Comparison of ENCODE assay signal across 9 cellular contexts in the genomic region with DNA sequence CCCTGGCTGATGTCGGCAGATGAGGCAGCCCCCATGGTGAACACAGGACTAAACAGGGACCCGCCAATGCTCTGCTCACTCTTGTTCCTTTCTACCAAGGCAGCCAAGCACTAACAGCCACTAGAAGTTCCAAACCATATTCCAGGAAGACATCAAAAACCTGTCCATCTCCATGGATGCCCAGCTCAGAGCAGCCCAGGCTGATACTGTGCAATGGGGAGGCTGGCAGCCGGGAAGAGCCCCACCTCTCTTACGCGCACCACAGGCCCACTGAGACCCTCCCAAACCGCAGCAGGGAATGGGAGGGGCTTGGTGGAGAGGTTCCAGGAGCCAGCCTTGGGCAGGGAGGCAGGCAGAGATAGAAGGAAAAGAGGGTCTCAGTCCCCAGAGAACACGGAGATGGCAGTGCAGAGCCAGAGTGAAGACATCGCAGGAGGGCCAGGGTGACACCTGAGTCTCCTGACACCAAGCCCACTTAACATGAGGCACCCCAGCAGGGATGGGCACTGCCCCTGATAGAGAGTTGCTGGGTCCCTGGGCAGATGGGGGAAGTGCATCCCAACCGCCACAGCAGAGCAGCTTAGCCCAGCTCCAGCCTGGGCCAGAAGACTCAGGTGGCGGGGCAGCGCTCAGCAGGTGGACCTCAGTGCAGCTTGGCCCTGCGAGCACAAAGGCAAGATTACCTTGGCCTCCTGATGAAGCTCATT. TPM values are rescaled to one million over a fixed set of nuclear protein-coding genes. Genes with fewer than 3 reads are reported as not detected.
DNase-seq lines count a peak whose midpoint lies in the region; ATAC-seq and TF ChIP-seq lines count a peak whose summit lies in the region.
"Had no signal": no experiment of that assay in that cellular context is flagged by ENCODE, and none has a peak within 500 bp of the region (broad histone marks: within the 10 kb centered on the region; RNA-seq: fewer than 3 reads in every experiment).

No MANE protein-coding gene starts in this region.

- TF ChIP-seq EP300 in suprapubic skin (IDR thresholded peaks at IDR 0.05): no peak

- H3K27me3 ChIP-seq in suprapubic skin: no peaks in the 10 kb centered on the region

- no peak for ATAC-seq in GM18505 (IDR thresholded peaks at IDR 0.05; ENCODE audit: unreplicated experiment)

- TF ChIP-seq POLR2A in suprapubic skin (IDR thresholded peaks at IDR 0.05): no peak
- no peak for TF ChIP-seq POLR2A in GM18505 (IDR thresholded peaks at IDR 0.05; ENCODE audit: borderline replicate concordance, extremely low read depth, insufficient read depth, insufficient read length)

- H3K9me3 ChIP-seq in suprapubic skin: no peaks in the 10 kb centered on the region

- no peak overlapping the region for H3K27ac ChIP-seq in suprapubic skin
- H3K27ac ChIP-seq: VCaP had no signal

- no peak for TF ChIP-seq CTCF in suprapubic skin (IDR thresholded peaks at IDR 0.05)

- no peaks in the 10 kb centered on the region for H3K36me3 ChIP-seq in suprapubic skin

- H3K4me3 ChIP-seq in suprapubic skin: peak overlapping the region; percentile 70

- DNase-seq in activated effector memory CD4-positive, alpha-beta T cell treated with anti-CD3 and anti-CD28 coated beads, Interleukin-2, amount 50 U/mL, for 16 hours: peak; percentile 53
- no peak for DNase-seq in activated effector memory CD4-positive, alpha-beta T cell treated with Interleukin-2 at 50 U/mL for 16 hours
- DNase-seq in activated CD8-positive, alpha-beta memory T cell treated with anti-CD3 and anti-CD28 coated beads, Interleukin-2, amount 50 U/mL, for 48 hours: peak; percentile 47
- DNase-seq in iPS-NIHi11 (ENCODE audit: low spot score) (peak; percentile 19), suprapubic skin (ENCODE audit: low spot score in 2 of 2) (peak; percentile 51 to 68), NOMO-1 treated with dmso at 0.1 percent for 144 hours (lab: John Stamatoyannopoulos, UW; ENCODE audit: unreplicated experiment) (no peak)
- no peak for DNase-seq in NK-92 treated with Interleukin-12 subunit alpha and Interleukin-12 subunit beta, amount 100 ng/mL, for 24 hours (lab: John Stamatoyannopoulos, UW)

- WGBS in suprapubic skin: 60% methylated on average over 5 of the region's 12 CpGs

- peaks cover 78% of the 10 kb centered on the region for H3K4me1 ChIP-seq in suprapubic skin

RNA-seq across cellular contexts. Expression of a gene that starts 3.4 kb away (rescaled TPM):
- 10 to 100 TPM; 55.7 to 75.0 (median 67.3) TPM for total RNA-seq in suprapubic skin

Comparison
In these comparisons a context has a peak if more than half of its experiments do, and no peak if none do; other contexts are left out.
1. DNase-seq: peak in activated effector memory CD4-positive, alpha-beta T cell treated with anti-CD3 and anti-CD28 coated beads, Interleukin-2, amount 50 U/mL, for 16 hours (single experiment), activated CD8-positive, alpha-beta memory T cell treated with anti-CD3 and anti-CD28 coated beads, Interleukin-2, amount 50 U/mL, for 48 hours (single experiment), iPS-NIHi11 (single experiment) and suprapubic skin (2 of 2); none in activated effector memory CD4-positive, alpha-beta T cell treated with Interleukin-2 at 50 U/mL for 16 hours (single experiment), NOMO-1 treated with dmso at 0.1 percent for 144 hours (single experiment) and NK-92 treated with Interleukin-12 subunit alpha and Interleukin-12 subunit beta, amount 100 ng/mL, for 24 hours (single experiment).